2 cellular contexts compared by ENCODE assay signal in genomic region chr11:10255388-10256125, GRCh38.
TF ChIP-seq lines count a peak whose summit lies in the region.

No MANE protein-coding gene starts in this region.

TF ChIP-seq in GM23338, 12 proteins besides CTCF, POLR2A, EP300 and RAD21:
- TF ChIP-seq ZNF331 (CRISPR knock-in tag; IDR thresholded peaks at IDR 0.05; ENCODE audit: low read depth) (no peak), ZNF114 (CRISPR knock-in tag; IDR thresholded peaks at IDR 0.05) (no peak), JUNB (IDR thresholded peaks at IDR 0.05; ENCODE audit: unreplicated experiment) (no peak), NANOG (IDR thresholded peaks at IDR 0.05; ENCODE audit: borderline replicate concordance) (no peak), EZH2phosphoT487 (IDR thresholded peaks at IDR 0.05; ENCODE audit: unreplicated experiment) (no peak), STAT1 (IDR thresholded peaks at IDR 0.05; ENCODE audit: unreplicated experiment) (no peak), REST (IDR thresholded peaks at IDR 0.05; ENCODE audit: unreplicated experiment) (no peak), EZH2 (IDR thresholded peaks at IDR 0.05; ENCODE audit: low read depth, unreplicated experiment) (no peak), POLR2AphosphoS5 (IDR thresholded peaks at IDR 0.05; ENCODE audit: low read depth) (no peak)

TF ChIP-seq in H1, 55 proteins besides CTCF, POLR2A, EP300 and RAD21:
- no peak for TF ChIP-seq BCL11A (IDR thresholded peaks at IDR 0.05; ENCODE audit: low read depth in 2 of 2, low read length in 2 of 2)
